Comparison of ENCODE assay signal across 8 cellular contexts in genomic region chr13:24923305-24923640, GRCh38.
DNase-seq lines count a peak whose midpoint lies in the region; ATAC-seq and TF ChIP-seq lines count a peak whose summit lies in the region.

No MANE protein-coding gene starts in this region.

- H3K27me3 ChIP-seq in BJ (ENCODE audit: control insufficient read depth, insufficient read depth, low read length) = peaks cover 3% of the 10 kb centered on the region
- peaks cover 3 to 4% of the 10 kb centered on the region in 2 experiments for H3K27me3 ChIP-seq in mesenchymal stem cell (ENCODE audit: control insufficient read depth in 1 of 2, insufficient read depth in 1 of 2, low read length in 2 of 2)

- H3K36me3 Mint-ChIP-seq in type B pancreatic cell = no peaks in the 10 kb centered on the region

- H3K4me1 ChIP-seq in mesenchymal stem cell (ENCODE audit: control insufficient read depth, insufficient read depth, low read depth, low read length) = peaks cover 1% of the 10 kb centered on the region

- no peak overlapping the region for H2BK12ac ChIP-seq in mesenchymal stem cell (ENCODE audit: low read length in 2 of 2)

- no peaks in the 10 kb centered on the region for H3K9me3 Mint-ChIP-seq in type B pancreatic cell

- H2BK5ac ChIP-seq in mesenchymal stem cell (ENCODE audit: low read depth, low read length, poor library complexity, severe bottlenecking) = no peak overlapping the region

- peak overlapping the region; percentile 100 for H3K27ac ChIP-seq in mesenchymal stem cell (ENCODE audit: low read length, poor library complexity, severe bottlenecking)

- H3K4me2 ChIP-seq in mesenchymal stem cell (ENCODE audit: low read length, poor library complexity, severe bottlenecking) = peak overlapping the region; percentile 44

- no peak overlapping the region for H4K8ac ChIP-seq in mesenchymal stem cell (ENCODE audit: low read length)

- peak overlapping the region; percentile 82 for H2BK120ac ChIP-seq in mesenchymal stem cell (ENCODE audit: low read depth, low read length)

- H3K4me3 ChIP-seq in BJ (ENCODE audit: low read depth, low read length) (peak overlapping the region; percentile 93), mesenchymal stem cell (ENCODE audit: insufficient read depth in 1 of 2, low read depth in 1 of 2, low read length in 2 of 2) (peak overlapping the region in 1 of 2 experiments; percentile 88)

- H4K91ac ChIP-seq in mesenchymal stem cell (ENCODE audit: low read length) = no peak overlapping the region

- no peak for TF ChIP-seq CTCF in BJ (IDR thresholded peaks at IDR 0.05; ENCODE audit: insufficient read depth, low read depth, low read length)
- no peak for TF ChIP-seq CTCF in type B pancreatic cell (conservative IDR thresholded peaks at IDR 0.05)

- no peaks in the 10 kb centered on the region for H3K36me3 ChIP-seq in BJ (ENCODE audit: control insufficient read depth, insufficient read depth, low read length)
- H3K36me3 ChIP-seq in mesenchymal stem cell (ENCODE audit: control insufficient read depth in 1 of 2, insufficient read depth in 2 of 2, low read depth in 1 of 2, low read length in 2 of 2) = no peaks in the 10 kb centered on the region

- H2AFZ ChIP-seq in mesenchymal stem cell (ENCODE audit: low read depth, low read length) = no peak overlapping the region

- peaks cover 6% of the 10 kb centered on the region for H3K79me1 ChIP-seq in mesenchymal stem cell (replicated peaks; ENCODE audit: low read length, poor library complexity, severe bottlenecking)

- H3K27me3 Mint-ChIP-seq in type B pancreatic cell = no peaks in the 10 kb centered on the region

- CTCF ChIA-PET in BJ (lab: Yijun Ruan, JAX) = no interaction called here

- DNase-seq in BJ (ENCODE audit: low read depth) = peak; percentile 44
- DNase-seq in OCI-M1 (lab: John Stamatoyannopoulos, UW) = peak; percentile 86
- peak; percentile 63 for DNase-seq in dermis blood vessel endothelial cell
- DNase-seq in mesenchymal stem cell = peak; percentile 88
- DNase-seq in type B pancreatic cell (ENCODE audit: extremely low spot score, unreplicated experiment) = no peak
- no peak for DNase-seq in activated CD4-positive, alpha-beta T cell treated with anti-CD3 and anti-CD28 coated beads, Interleukin-2, amount 50 U/mL, for 4 hours

- no peak overlapping the region for H3K23ac ChIP-seq in mesenchymal stem cell (ENCODE audit: low read length in 2 of 2)

- H3K27ac Mint-ChIP-seq in type B pancreatic cell = peak overlapping the region; percentile 97

- H3K4me3 Mint-ChIP-seq in type B pancreatic cell = peak overlapping the region; percentile 99

- no peak overlapping the region for H2BK15ac ChIP-seq in mesenchymal stem cell (ENCODE audit: low read depth, poor library complexity, severe bottlenecking)

- no peaks in the 10 kb centered on the region for H3K9me3 ChIP-seq in mesenchymal stem cell (ENCODE audit: control insufficient read depth, low read length)

- POLR2A ChIA-PET in BJ (lab: Charles Lee) = no interaction called here

- H3K18ac ChIP-seq in mesenchymal stem cell (ENCODE audit: low read depth in 1 of 2, low read length in 2 of 2) = no peak overlapping the region

- 29% methylated on average over 3 of the region's 8 CpGs for WGBS in mesenchymal stem cell

- peak overlapping the region; percentile 99 for H3K9ac ChIP-seq in mesenchymal stem cell (ENCODE audit: low read length)

- no peak overlapping the region for H3K14ac ChIP-seq in mesenchymal stem cell (ENCODE audit: low read length in 2 of 2)

- no peak overlapping the region for H2AK5ac ChIP-seq in mesenchymal stem cell (ENCODE audit: low read length, severe bottlenecking)

- no peak overlapping the region for H3K4ac ChIP-seq in mesenchymal stem cell (ENCODE audit: low read depth in 1 of 2, low read length in 2 of 2)

- ATAC-seq in GM18517 (IDR thresholded peaks at IDR 0.05; ENCODE audit: unreplicated experiment) (peak; percentile 84), HG02970 (IDR thresholded peaks at IDR 0.05; ENCODE audit: low FRiP score, unreplicated experiment) (peak; percentile 55)

- peaks cover 12% of the 10 kb centered on the region for H3K4me1 Mint-ChIP-seq in type B pancreatic cell (ENCODE audit: unreplicated experiment)

Comparison
In these comparisons a context has a peak if more than half of its experiments do, and no peak if none do; other contexts are left out.
1. DNase-seq: peak in BJ (single experiment), OCI-M1 (single experiment), dermis blood vessel endothelial cell (single experiment) and mesenchymal stem cell (single experiment); none in type B pancreatic cell (single experiment) and activated CD4-positive, alpha-beta T cell treated with anti-CD3 and anti-CD28 coated beads, Interleukin-2, amount 50 U/mL, for 4 hours (0 of 2).